ENCODE assay signal across 11 cellular contexts in genomic region chr9:113808391-113809191, GRCh38.
DNase-seq lines count a peak whose midpoint lies in the region; ATAC-seq and TF ChIP-seq lines count a peak whose summit lies in the region.
"Had no signal": no experiment of that assay in that cellular context is flagged by ENCODE, and none has a peak within 500 bp of the region (broad histone marks: within the 10 kb centered on the region; RNA-seq: fewer than 3 reads in every experiment).

No MANE protein-coding gene starts in this region.

- TF ChIP-seq EP300 in esophagus muscularis mucosa (IDR thresholded peaks at IDR 0.05): no peak

- H3K4me1 ChIP-seq in esophagus muscularis mucosa (peaks cover 4 to 9% (median 8%) of the 10 kb centered on the region in 4 donors), prostate gland (replicated peaks) (no peaks in the 10 kb centered on the region)

- H3K27me3 ChIP-seq in esophagus muscularis mucosa (peaks cover 0 to 11% (median 0%) of the 10 kb centered on the region in 4 donors), prostate gland (replicated peaks; ENCODE audit: insufficient read depth) (no peaks in the 10 kb centered on the region)
- H3K27me3 ChIP-seq: thyroid gland had no signal

- WGBS in esophagus muscularis mucosa: 70% methylated on average over 6 of the region's 6 CpGs
- 75% methylated on average over 6 of the region's 6 CpGs for WGBS in prostate gland

- no peak for ATAC-seq in HG02763 (IDR thresholded peaks at IDR 0.05; ENCODE audit: unreplicated experiment)

- intact Hi-C loops in esophagus muscularis mucosa (cut with DNase I) (no loop called here), prostate gland (cut with DNase I) (loop anchor here (5.0 to 10.0 kb wide), 2 partner anchors 69 to 186 kb away; partner anchors contain the start of gene ZNF618)

- H3K36me3 ChIP-seq in esophagus muscularis mucosa (no peaks in the 10 kb centered on the region), prostate gland (no peaks in the 10 kb centered on the region)
- H3K36me3 ChIP-seq: thyroid gland had no signal

- in situ Hi-C loops in Caki2 (cut with HindIII; ENCODE audit: low pct_unique_long_range_greater_than_20kb, low sequenced_read_pairs): no loop called here

- H3K4me3 ChIP-seq in esophagus muscularis mucosa (no peak overlapping the region), prostate gland (no peak overlapping the region)
- H3K4me3 ChIP-seq: thyroid gland had no signal

- TF ChIP-seq CTCF in esophagus muscularis mucosa (IDR thresholded peaks at IDR 0.05) (no peak), prostate gland (IDR thresholded peaks at IDR 0.05) (no peak)

- peak; percentile 30 for DNase-seq in Caki2 (ENCODE audit: low read depth)
- DNase-seq in NCI-H460 (ENCODE audit: extremely low read depth, low read depth): peak; percentile 16
- DNase-seq in esophagus muscularis mucosa (ENCODE audit: extremely low spot score): peak; percentile 81
- DNase-seq in mucosa of gallbladder (ENCODE audit: low spot score): peak; percentile 27
- no peak for DNase-seq in globus pallidus (ENCODE audit: low spot score)
- DNase-seq in activated CD8-positive, alpha-beta memory T cell treated with anti-CD3 and anti-CD28 coated beads, Interleukin-2, amount 50 U/mL, for 4 hours: no peak
- DNase-seq in prostate gland (ENCODE audit: low spot score): no peak
- DNase-seq: activated gamma-delta T cell, DMS79 treated with DMSO at 0.1 percent for 48 hours had no signal

- H3K27ac ChIP-seq in esophagus muscularis mucosa (replicated peaks in 1 of 4): no peak overlapping the region
- no peak overlapping the region for H3K27ac ChIP-seq in prostate gland
- H3K27ac ChIP-seq: thyroid gland had no signal

- no peaks in the 10 kb centered on the region for H3K9me3 ChIP-seq in esophagus muscularis mucosa
- H3K9me3 ChIP-seq in prostate gland: no peaks in the 10 kb centered on the region
- H3K9me3 ChIP-seq: thyroid gland had no signal

- TF ChIP-seq POLR2A in esophagus muscularis mucosa (IDR thresholded peaks at IDR 0.05; ENCODE audit: low read depth): no peak
- TF ChIP-seq POLR2A in prostate gland (IDR thresholded peaks at IDR 0.05): no peak

Comparison
In these comparisons a context has a peak if more than half of its experiments do, and no peak if none do; other contexts are left out.
1. DNase-seq: peak in Caki2 (single experiment), NCI-H460 (single experiment), esophagus muscularis mucosa (single experiment) and mucosa of gallbladder (single experiment); none in globus pallidus (single experiment), activated CD8-positive, alpha-beta memory T cell treated with anti-CD3 and anti-CD28 coated beads, Interleukin-2, amount 50 U/mL, for 4 hours (single experiment) and prostate gland (single experiment).